9 cellular contexts compared by ENCODE assay signal in genomic region chr4:122652379-122652778, GRCh38. TPM values are rescaled to one million over a fixed set of nuclear protein-coding genes. Genes with fewer than 3 reads are reported as not detected.
DNase-seq lines count a peak whose midpoint lies in the region; ATAC-seq lines count a peak whose summit lies in the region.
"Had no signal": no experiment of that assay in that cellular context is flagged by ENCODE, and none has a peak within 500 bp of the region (broad histone marks: within the 10 kb centered on the region; RNA-seq: fewer than 3 reads in every experiment).

No MANE protein-coding gene starts in this region.

- DNase-seq in EL, result peak; percentile 51
- DNase-seq in Jurkat, Clone E6-1 (ENCODE audit: low read depth, low spot score), result peak; percentile 67
- peak; percentile 45 for DNase-seq in activated CD4-positive, alpha-beta T cell treated with anti-CD3 and anti-CD28 coated beads, Interleukin-2, amount 50 U/mL, for 1 hour
- DNase-seq in fibroblast of the conjunctiva (ENCODE audit: low read depth), result peak; percentile 72
- DNase-seq in stimulated activated CD4-positive, alpha-beta T cell treated with anti-CD3 and anti-CD28 coated beads, Interleukin-2, amount 100 ng/mL, for 24 hours, result peak; percentile 60 to 72
- DNase-seq in GM19238 (ENCODE audit: insufficient read length, low spot score), result no peak

- ATAC-seq in GM18517 (IDR thresholded peaks at IDR 0.05; ENCODE audit: unreplicated experiment), result no peak
- ATAC-seq in HG03139 (IDR thresholded peaks at IDR 0.05; ENCODE audit: unreplicated experiment), result no peak
- ATAC-seq: right cardiac atrium had no signal

- no peak overlapping the region for H3K4me3 ChIP-seq in Jurkat, Clone E6-1 (ENCODE audit: low read length)

RNA-seq across cellular contexts. Expression of gene IL21, which starts 31.5 kb away (rescaled TPM):
- polyA plus RNA-seq in Jurkat, Clone E6-1 (2012; ENCODE audit: insufficient read depth, insufficient read length), result not detected
- polyA plus RNA-seq: right cardiac atrium had no signal
